Comparison of ENCODE assay signal across 21 cellular contexts in the genomic region with DNA sequence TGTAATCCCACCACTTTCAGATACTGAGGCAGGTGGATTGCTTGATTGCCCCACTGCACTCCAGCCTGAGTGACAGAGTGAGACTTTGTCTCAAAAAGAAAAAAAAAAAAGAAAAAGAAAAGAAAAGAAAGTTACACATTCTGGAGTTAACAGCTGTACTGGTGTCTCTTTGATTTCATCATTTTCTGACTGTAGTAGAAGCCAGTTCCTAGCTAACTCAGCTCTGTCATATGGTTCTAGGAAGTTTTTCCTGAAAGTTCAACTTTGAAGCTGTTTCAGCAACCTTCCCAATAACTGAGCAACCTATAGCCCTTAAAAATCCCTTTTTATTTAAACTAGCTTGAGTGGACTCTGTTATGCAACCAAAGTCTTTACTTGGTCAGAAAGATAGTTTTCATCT.
A peak's percentile ranks its signal among the peaks of the same experiment; 100 is the strongest.
DNase-seq lines count a peak whose midpoint lies in the region; TF ChIP-seq lines count a peak whose summit lies in the region.
"Had no signal": no experiment of that assay in that cellular context is flagged by ENCODE, and none has a peak within 500 bp of the region (broad histone marks: within the 10 kb centered on the region; RNA-seq: fewer than 3 reads in every experiment).

No MANE protein-coding gene starts in this region.

- H3K4me3 ChIP-seq in fibroblast of the aortic adventitia (ENCODE audit: low read depth, low read length) (no peak overlapping the region), thyroid gland (replicated peaks in 1 of 3) (no peak overlapping the region)
- H3K4me3 ChIP-seq: A549, BLaER1, HAP-1 had no signal

- DNase-seq in GM03348 (ENCODE audit: low spot score) = peak; percentile 42
- DNase-seq in dedifferentiated amniotic fluid mesenchymal stem cell (ENCODE audit: extremely low spot score) = peak; percentile 61
- peak; percentile 54 for DNase-seq in fibroblast of the aortic adventitia (ENCODE audit: low read depth)
- no peak for DNase-seq in SKM-1 treated with dmso at 0.1 percent for 144 hours (lab: John Stamatoyannopoulos, UW; ENCODE audit: unreplicated experiment)
- DNase-seq in AML-193 (lab: John Stamatoyannopoulos, UW) = no peak
- DNase-seq in thyroid gland = no peak
- DNase-seq: 8988T; ACHN; Caco-2; CD4-positive, CD25-positive, alpha-beta regulatory T cell; CD8-positive, alpha-beta T cell; DMS 273 treated with DMSO at 0.1 percent for 48 hours; DMS79; EL; GDM1; GOT3; HFFc6 had no signal

- H3K27me3 ChIP-seq in thyroid gland = no peaks in the 10 kb centered on the region
- H3K27me3 ChIP-seq: BLaER1 had no signal

- TF ChIP-seq CTCF in fibroblast of the aortic adventitia (IDR thresholded peaks at IDR 0.05; ENCODE audit: insufficient read depth, low read length) (no peak), thyroid gland (IDR thresholded peaks at IDR 0.05) (no peak)

- intact Hi-C loops in thyroid gland (cut with DNase I) = no loop called here

- no peaks in the 10 kb centered on the region for H3K36me3 ChIP-seq in thyroid gland
- H3K36me3 ChIP-seq: BLaER1, HAP-1 had no signal

- no peak overlapping the region for H3K27ac ChIP-seq in thyroid gland
- H3K27ac ChIP-seq: A549, BLaER1, C4-2B had no signal

- H3K9me3 ChIP-seq in thyroid gland = no peaks in the 10 kb centered on the region
- H3K9me3 ChIP-seq: A549 had no signal

- TF ChIP-seq POLR2A in thyroid gland (IDR thresholded peaks at IDR 0.05) = no peak

- H3K4me1 ChIP-seq in thyroid gland = no peaks in the 10 kb centered on the region
- H3K4me1 ChIP-seq: A549, BLaER1, Caco-2, HAP-1 had no signal

Comparison
In these comparisons a context has a peak if more than half of its experiments do, and no peak if none do; other contexts are left out.
1. DNase-seq: peak in GM03348 (single experiment), dedifferentiated amniotic fluid mesenchymal stem cell (single experiment) and fibroblast of the aortic adventitia (single experiment); none in SKM-1 treated with dmso at 0.1 percent for 144 hours (single experiment), AML-193 (0 of 2) and thyroid gland (0 of 2).